Comparison of ENCODE assay signal across 1 cellular context in genomic region chr13:28231642-28232041, GRCh38.
TF ChIP-seq lines count a peak whose summit lies in the region.

No MANE protein-coding gene starts in this region.

TF ChIP-seq in HepG2, 621 proteins besides CTCF, POLR2A, EP300 and RAD21 (continued from another document):
- TF ChIP-seq KLF9 (CRISPR knock-in tag; IDR thresholded peaks at IDR 0.05; ENCODE audit: low read depth) (no peak), ZNF121 (CRISPR knock-in tag; IDR thresholded peaks at IDR 0.05) (peak; percentile 69; the same call in 1 of the 2 replicates), ZNF543 (CRISPR knock-in tag; IDR thresholded peaks at IDR 0.05) (no peak), ISL2 (CRISPR knock-in tag; IDR thresholded peaks at IDR 0.05) (no peak)
